Comparison of ENCODE assay signal across 10 cellular contexts in the genomic region with DNA sequence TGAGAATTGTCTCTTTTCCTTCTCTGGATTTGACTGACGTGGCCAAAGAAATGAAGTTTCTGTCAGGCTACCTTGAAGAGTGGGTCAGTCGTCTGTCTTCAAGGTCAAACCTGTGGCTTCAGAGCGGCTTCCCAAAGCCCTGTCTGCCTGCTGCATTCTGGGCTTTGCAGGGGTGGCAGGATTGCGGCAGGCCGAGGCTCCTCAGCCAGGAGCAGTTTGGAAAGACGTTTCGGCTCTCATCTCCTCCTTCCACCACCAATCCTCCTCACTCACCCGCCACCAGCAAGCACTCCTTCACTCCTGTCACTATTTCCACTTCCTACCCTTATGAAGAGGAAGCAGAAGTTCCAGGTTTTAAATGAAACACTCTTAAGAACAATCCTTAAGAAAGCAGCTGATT.
"Had no signal": no experiment of that assay in that cellular context is flagged by ENCODE, and none has a peak within 500 bp of the region (broad histone marks: within the 10 kb centered on the region; RNA-seq: fewer than 3 reads in every experiment).

No MANE protein-coding gene starts in this region.

- H3K36me3 Mint-ChIP-seq: activated naive CD8-positive, alpha-beta T cell treated with anti-CD3 and anti-CD28 coated beads, Interleukin-2, amount 10 ng/mL, durations not matched to agents 7 days and 5 days; natural killer cell treated with Interleukin-12 subunit alpha and Interleukin-12 subunit beta and Interleukin-15 and Interleukin-18, amount 100 ng/mL, for 72 hours had no signal

- H3K4me3 Mint-ChIP-seq: activated naive CD8-positive, alpha-beta T cell treated with anti-CD3 and anti-CD28 coated beads, Interleukin-2, amount 10 ng/mL, durations not matched to agents 7 days and 5 days; activated T-helper 1 cell treated with anti-CD3 and anti-CD28 coated beads, Interleukin-12 subunit alpha, Interleukin-12 subunit beta, Interleukin-2, Interleukin-4 antibody, amounts not matched to agents 30 ng/mL and 10 ng/mL and 1 ng/mL, durations not matched to agents 14 hours and 24 hours and 36 hours; natural killer cell treated with Interleukin-12 subunit alpha and Interleukin-12 subunit beta and Interleukin-15 and Interleukin-18, amount 100 ng/mL, for 72 hours; stimulated activated naive CD8-positive, alpha-beta T cell treated with anti-CD3 and anti-CD28 coated beads, Interleukin-15, amount 100 ng/mL, for 72 hours had no signal

- H3K27me3 Mint-ChIP-seq: activated naive CD8-positive, alpha-beta T cell treated with anti-CD3 and anti-CD28 coated beads, Interleukin-2, amount 10 ng/mL, durations not matched to agents 7 days and 5 days; stimulated activated naive CD8-positive, alpha-beta T cell treated with anti-CD3 and anti-CD28 coated beads, Interleukin-15, amount 100 ng/mL, for 72 hours had no signal

- H3K27me3 ChIP-seq: sigmoid colon had no signal

- H3K36me3 ChIP-seq: sigmoid colon, thoracic aorta had no signal

- H3K9me3 Mint-ChIP-seq: activated naive CD8-positive, alpha-beta T cell treated with anti-CD3 and anti-CD28 coated beads, Interleukin-2, amount 10 ng/mL, durations not matched to agents 7 days and 5 days had no signal

- H3K27ac Mint-ChIP-seq: activated naive CD8-positive, alpha-beta T cell treated with anti-CD3 and anti-CD28 coated beads, Interleukin-2, amount 10 ng/mL, durations not matched to agents 7 days and 5 days; activated T-helper 1 cell treated with anti-CD3 and anti-CD28 coated beads, Interleukin-12 subunit alpha, Interleukin-12 subunit beta, Interleukin-2, Interleukin-4 antibody, amounts not matched to agents 30 ng/mL and 10 ng/mL and 1 ng/mL, durations not matched to agents 14 hours and 24 hours and 36 hours; natural killer cell treated with Interleukin-12 subunit alpha and Interleukin-12 subunit beta and Interleukin-15 and Interleukin-18, amount 100 ng/mL, for 72 hours; stimulated activated naive CD8-positive, alpha-beta T cell treated with anti-CD3 and anti-CD28 coated beads, Interleukin-15, amount 100 ng/mL, for 72 hours had no signal

- H3K4me3 ChIP-seq: sigmoid colon, thoracic aorta had no signal

- H3K27ac ChIP-seq: sigmoid colon, thoracic aorta had no signal

- DNase-seq: activated naive CD4-positive, alpha-beta T cell; activated naive CD8-positive, alpha-beta T cell treated with anti-CD3 and anti-CD28 coated beads, Interleukin-2, amount 10 ng/mL, durations not matched to agents 7 days and 5 days; erythroblast; sigmoid colon; stimulated activated CD4-positive, alpha-beta T cell treated with anti-CD3 and anti-CD28 coated beads, Interleukin-1b, Interleukin-23, amount 100 ng/mL, for 48 hours; stimulated activated naive CD8-positive, alpha-beta T cell treated with anti-CD3 and anti-CD28 coated beads, Interleukin-15, amount 100 ng/mL, for 72 hours had no signal

- H3K4me1 Mint-ChIP-seq: activated naive CD8-positive, alpha-beta T cell treated with anti-CD3 and anti-CD28 coated beads, Interleukin-2, amount 10 ng/mL, durations not matched to agents 7 days and 5 days; stimulated activated naive CD8-positive, alpha-beta T cell treated with anti-CD3 and anti-CD28 coated beads, Interleukin-15, amount 100 ng/mL, for 72 hours had no signal

- ATAC-seq: activated CD4-positive, CD25-positive, alpha-beta regulatory T cell treated with anti-CD3 and anti-CD28 coated beads, Interleukin-2, amount 50 U/mL, for 24 hours; natural killer cell treated with Interleukin-12 subunit alpha and Interleukin-12 subunit beta and Interleukin-15 and Interleukin-18, amount 100 ng/mL, for 72 hours; stimulated activated naive CD8-positive, alpha-beta T cell treated with anti-CD3 and anti-CD28 coated beads, Interleukin-15, amount 100 ng/mL, for 72 hours had no signal
